Comparison of ENCODE assay signal across 8 cellular contexts in genomic region chr12:106903241-106903950, GRCh38. TPM values are rescaled to one million over a fixed set of nuclear protein-coding genes. Genes with fewer than 3 reads are reported as not detected.
A peak's percentile ranks its signal among the peaks of the same experiment; 100 is the strongest.
DNase-seq lines count a peak whose midpoint lies in the region; ATAC-seq, FAIRE-seq and TF ChIP-seq lines count a peak whose summit lies in the region.

No MANE protein-coding gene starts in this region.

- no peak for FAIRE-seq in bronchial epithelial cell (lab: Jason Lieb, UNC)

- DNase-seq in AG10803 (ENCODE audit: low read depth) (peak; percentile 28), HuH-7.5 (ENCODE audit: low spot score) (peak; percentile 86), bronchial epithelial cell (ENCODE audit: low read depth) (peak; percentile 65), kidney epithelial cell (ENCODE audit: low read depth) (no peak), SW 1271 (lab: John Stamatoyannopoulos, UW) (no peak)
- DNase-seq in activated CD4-positive, CD25-positive, alpha-beta regulatory T cell treated with anti-CD3 and anti-CD28 coated beads, Interleukin-2, amount 50 U/mL, for 16 hours (ENCODE audit: low read depth, low spot score) = peak; percentile 26
- peak; percentile 27 to 77 (median 64) for DNase-seq in stimulated activated CD4-positive, alpha-beta T cell treated with anti-CD3 and anti-CD28 coated beads, Interleukin-1b, Interleukin-23, amount 100 ng/mL, for 24 hours (ENCODE audit: low read depth in 4 of 4, low spot score in 1 of 4)

- no peak for TF ChIP-seq CTCF in AG10803 (conservative IDR thresholded peaks at IDR 0.05; ENCODE audit: low read length)
- no peak for TF ChIP-seq CTCF in bronchial epithelial cell (IDR thresholded peaks at IDR 0.05; ENCODE audit: insufficient read depth, low read length, severe bottlenecking)
- TF ChIP-seq CTCF in kidney epithelial cell (IDR thresholded peaks at IDR 0.05; ENCODE audit: insufficient read depth, low read length, poor library complexity, severe bottlenecking) = no peak

- peak; percentile 70 for ATAC-seq in GM21360 (IDR thresholded peaks at IDR 0.05; ENCODE audit: unreplicated experiment)

- no peaks in the 10 kb centered on the region for H3K27me3 ChIP-seq in bronchial epithelial cell (ENCODE audit: control insufficient read depth, insufficient read depth, low read length)
- peaks cover 3% of the 10 kb centered on the region for H3K27me3 ChIP-seq in kidney epithelial cell (ENCODE audit: control insufficient read depth, insufficient read depth, low read length)

- H3K36me3 ChIP-seq in bronchial epithelial cell (ENCODE audit: control insufficient read depth, insufficient read depth, low read length) = no peaks in the 10 kb centered on the region
- H3K36me3 ChIP-seq in kidney epithelial cell (ENCODE audit: control insufficient read depth, insufficient read depth, low read length) = no peaks in the 10 kb centered on the region

- H3K4me3 ChIP-seq in AG10803 (ENCODE audit: low read length) = peak overlapping the region; percentile 58
- H3K4me3 ChIP-seq in bronchial epithelial cell (ENCODE audit: low read depth, low read length) = peak overlapping the region; percentile 23
- H3K4me3 ChIP-seq in kidney epithelial cell (ENCODE audit: low read depth, low read length) = peak overlapping the region; percentile 43

RNA-seq across cellular contexts. Expression of gene TMEM263, which starts 52.3 kb away (rescaled TPM):
- total RNA-seq in bronchial epithelial cell (15.9 and 26.6 TPM in 2 replicates), kidney epithelial cell (29.6 and 30.3 TPM in 2 replicates)

Comparison
In these comparisons a context has a peak if more than half of its experiments do, and no peak if none do; other contexts are left out.
1. DNase-seq: peak in AG10803 (single experiment), HuH-7.5 (single experiment), activated CD4-positive, CD25-positive, alpha-beta regulatory T cell treated with anti-CD3 and anti-CD28 coated beads, Interleukin-2, amount 50 U/mL, for 16 hours (single experiment), bronchial epithelial cell (single experiment) and stimulated activated CD4-positive, alpha-beta T cell treated with anti-CD3 and anti-CD28 coated beads, Interleukin-1b, Interleukin-23, amount 100 ng/mL, for 24 hours (4 of 4); none in kidney epithelial cell (single experiment) and SW 1271 (0 of 2).
2. Peak in every context shown above with its lines, with median percentiles within 50 percentile points of each other: H3K4me3 ChIP-seq.